Comparison of ENCODE assay signal across 2 cellular contexts in the genomic region with DNA sequence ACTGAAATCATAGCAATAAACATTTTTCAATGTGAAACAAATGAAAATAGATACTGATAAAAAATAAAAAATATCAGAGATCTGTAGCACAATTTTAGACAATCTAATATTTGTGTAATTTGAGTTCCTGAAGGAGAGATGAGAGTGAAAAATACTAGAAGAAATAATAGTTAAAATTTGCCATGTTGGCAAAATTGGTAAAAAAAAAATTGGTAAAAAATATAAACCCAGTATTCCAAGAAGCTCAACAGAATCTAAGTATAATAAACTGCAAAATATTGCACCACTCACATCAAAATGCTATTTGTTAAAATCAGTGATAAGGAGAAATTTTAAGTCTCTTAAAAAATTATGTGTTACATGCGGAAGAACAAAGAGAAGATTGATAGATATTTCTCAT.
TF ChIP-seq lines count a peak whose summit lies in the region.

No MANE protein-coding gene starts in this region.

TF ChIP-seq in A549, 52 proteins besides CTCF, POLR2A, EP300 and RAD21:
- TF ChIP-seq HEYL (CRISPR knock-in tag; IDR thresholded peaks at IDR 0.05): no peak
- peak; percentile 47 for TF ChIP-seq MAFK (IDR thresholded peaks at IDR 0.05; ENCODE audit: partially characterized antibody)
- TF ChIP-seq ESRRA (IDR thresholded peaks at IDR 0.05; ENCODE audit: borderline replicate concordance, low read length): no peak
- no peak for TF ChIP-seq ZFP36 (IDR thresholded peaks at IDR 0.05; ENCODE audit: borderline replicate concordance, partially characterized antibody)
- no peak for TF ChIP-seq RNF2 (IDR thresholded peaks at IDR 0.05; ENCODE audit: borderline replicate concordance, low read depth)
- TF ChIP-seq, protein P1, sequence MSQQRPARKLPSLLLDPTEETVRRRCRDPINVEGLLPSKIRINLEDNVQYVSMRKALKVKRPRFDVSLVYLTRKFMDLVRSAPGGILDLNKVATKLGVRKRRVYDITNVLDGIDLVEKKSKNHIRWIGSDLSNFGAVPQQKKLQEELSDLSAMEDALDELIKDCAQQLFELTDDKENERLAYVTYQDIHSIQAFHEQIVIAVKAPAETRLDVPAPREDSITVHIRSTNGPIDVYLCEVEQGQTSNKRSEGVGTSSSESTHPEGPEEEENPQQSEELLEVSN (IDR thresholded peaks at IDR 0.05; ENCODE audit: borderline replicate concordance, low read depth): no peak

TF ChIP-seq in IMR-90, 13 proteins besides CTCF, POLR2A, EP300 and RAD21:
- TF ChIP-seq FOS (IDR thresholded peaks at IDR 0.05; ENCODE audit: low read depth, low read length) (no peak), MAZ (IDR thresholded peaks at IDR 0.05; ENCODE audit: borderline replicate concordance, low read depth, low read length) (no peak), MAFK (IDR thresholded peaks at IDR 0.05; ENCODE audit: low read depth, low read length) (peak; percentile 65)
